ENCODE assay signal across 16 cellular contexts in the genomic region with DNA sequence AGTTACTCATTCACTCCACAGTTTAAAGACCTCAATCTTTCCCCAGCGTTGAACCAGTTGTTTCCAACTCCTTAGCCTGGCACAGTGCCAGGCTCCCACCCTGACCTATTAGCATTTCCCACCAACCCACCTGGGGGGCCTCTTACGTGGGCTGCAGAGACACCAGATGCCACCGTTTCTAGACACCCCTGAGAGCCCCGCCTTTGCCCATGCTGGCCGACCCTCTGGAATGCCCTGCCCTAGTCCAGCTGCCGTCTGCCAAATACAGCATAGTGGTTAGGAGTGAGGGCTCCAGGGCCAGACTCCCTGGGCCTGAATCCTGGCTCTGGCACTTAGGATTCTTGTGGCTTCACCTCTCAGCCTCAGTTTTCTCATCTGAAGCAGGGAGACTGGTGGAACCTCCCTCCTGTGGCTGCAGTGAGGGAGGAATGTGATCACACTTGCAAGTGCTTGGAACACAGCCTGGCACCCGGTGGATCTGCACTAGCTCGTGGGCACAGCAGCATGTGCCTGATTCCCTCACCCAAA.
DNase-seq lines count a peak whose midpoint lies in the region; TF ChIP-seq lines count a peak whose summit lies in the region.
"Had no signal": no experiment of that assay in that cellular context is flagged by ENCODE, and none has a peak within 500 bp of the region (broad histone marks: within the 10 kb centered on the region; RNA-seq: fewer than 3 reads in every experiment).

No MANE protein-coding gene starts in this region.

- no peaks in the 10 kb centered on the region for H3K9me3 ChIP-seq in vagina
- H3K9me3 ChIP-seq: adrenal gland had no signal

- CTCF ChIA-PET in activated CD4-positive, alpha-beta T cell treated with anti-CD3 and anti-CD28 coated beads, Interleukin-2, amount 10 ng/mL, durations not matched to agents 7 days and 5 days (lab: Charles Lee) = no interaction called here

- peaks cover 0 to 16% of the 10 kb centered on the region in 2 donors for H3K36me3 ChIP-seq in vagina

- peaks cover 16% of the 10 kb centered on the region for H3K36me3 Mint-ChIP-seq in activated CD4-positive, alpha-beta T cell treated with anti-CD3 and anti-CD28 coated beads, Interleukin-2, amount 10 ng/mL, durations not matched to agents 7 days and 5 days (ENCODE audit: low read depth)
- no peaks in the 10 kb centered on the region for H3K36me3 Mint-ChIP-seq in brain

- no peaks in the 10 kb centered on the region for H3K27me3 Mint-ChIP-seq in activated CD4-positive, alpha-beta T cell treated with anti-CD3 and anti-CD28 coated beads, Interleukin-2, amount 10 ng/mL, durations not matched to agents 7 days and 5 days
- H3K27me3 Mint-ChIP-seq in brain = peaks cover 5% of the 10 kb centered on the region
- H3K27me3 Mint-ChIP-seq: activated T-cell treated with anti-CD3 and anti-CD28 coated beads, Interleukin-2, amount 50 U/mL, for 24 hours; T-cell had no signal

- H3K27ac Mint-ChIP-seq in activated CD4-positive, alpha-beta T cell treated with anti-CD3 and anti-CD28 coated beads, Interleukin-2, amount 10 ng/mL, durations not matched to agents 7 days and 5 days = peak overlapping the region; percentile 42
- H3K27ac Mint-ChIP-seq in brain = peak overlapping the region in 3 of 5 experiments; percentile 39 to 93 (median 76)
- H3K27ac Mint-ChIP-seq: activated T-cell treated with anti-CD3 and anti-CD28 coated beads, Interleukin-2, amount 50 U/mL, for 24 hours; T-cell had no signal

- TF ChIP-seq POLR2A in vagina (IDR thresholded peaks at IDR 0.05) = no peak

- no peak overlapping the region for H3K4me3 Mint-ChIP-seq in activated CD4-positive, alpha-beta T cell treated with anti-CD3 and anti-CD28 coated beads, Interleukin-2, amount 10 ng/mL, durations not matched to agents 7 days and 5 days
- no peak overlapping the region for H3K4me3 Mint-ChIP-seq in brain
- H3K4me3 Mint-ChIP-seq: activated T-cell treated with anti-CD3 and anti-CD28 coated beads, Interleukin-2, amount 50 U/mL, for 24 hours; T-cell had no signal

- DNase-seq in activated CD4-positive, alpha-beta T cell treated with anti-CD3 and anti-CD28 coated beads, Interleukin-2, amount 10 ng/mL, durations not matched to agents 7 days and 5 days = no peak
- no peak for DNase-seq in activated CD4-positive, alpha-beta T cell treated with anti-CD3 and anti-CD28 coated beads for 48 hours
- DNase-seq in kidney glomerular epithelial cell (lab: John Stamatoyannopoulos, UW) (peak; percentile 4), vagina (ENCODE audit: extremely low spot score in 2 of 2) (no peak), NCI-H1436 treated with DMSO at 0.1 percent for 48 hours (lab: John Stamatoyannopoulos, UW) (no peak), SK-N-DZ (ENCODE audit: low spot score) (no peak), NCI-H69 (lab: John Stamatoyannopoulos, UW) (no peak)
- DNase-seq: activated T-cell treated with anti-CD3 and anti-CD28 coated beads, Interleukin-2, amount 50 U/mL, for 24 hours; adrenal gland; effector CD8-positive, alpha-beta T cell; NCI-H2029 treated with DMSO at 0.1 percent for 48 hours; T-cell had no signal

- POLR2A ChIA-PET in activated CD4-positive, alpha-beta T cell treated with anti-CD3 and anti-CD28 coated beads, Interleukin-2, amount 10 ng/mL, durations not matched to agents 7 days and 5 days (lab: Charles Lee) = no interaction called here

- TF ChIP-seq CTCF in brain (conservative IDR thresholded peaks at IDR 0.05) (no peak), vagina (IDR thresholded peaks at IDR 0.05) (no peak)

- intact Hi-C loops in vagina (cut with DNase I) = no loop called here

- H3K9me3 Mint-ChIP-seq in activated CD4-positive, alpha-beta T cell treated with anti-CD3 and anti-CD28 coated beads, Interleukin-2, amount 10 ng/mL, durations not matched to agents 7 days and 5 days = peaks cover 8% of the 10 kb centered on the region
- peaks cover 0 to 4% (median 0%) of the 10 kb centered on the region in 5 experiments for H3K9me3 Mint-ChIP-seq in brain

- H3K27ac ChIP-seq in vagina = peak overlapping the region; percentile 53
- H3K27ac ChIP-seq: KMS-11 had no signal

- no peak overlapping the region for H3K4me3 ChIP-seq in vagina
- H3K4me3 ChIP-seq: adrenal gland, lung, tibial nerve had no signal

- peaks cover 12% of the 10 kb centered on the region for H3K4me1 ChIP-seq in vagina

- H3K4me1 Mint-ChIP-seq in activated CD4-positive, alpha-beta T cell treated with anti-CD3 and anti-CD28 coated beads, Interleukin-2, amount 10 ng/mL, durations not matched to agents 7 days and 5 days = no peaks in the 10 kb centered on the region
- H3K4me1 Mint-ChIP-seq in brain = peaks cover 72% of the 10 kb centered on the region
- H3K4me1 Mint-ChIP-seq: T-cell had no signal

- H3K27me3 ChIP-seq in vagina = no peaks in the 10 kb centered on the region
- H3K27me3 ChIP-seq: adrenal gland, tibial nerve had no signal
